Comparison of ENCODE assay signal across 1 cellular context in the genomic region with DNA sequence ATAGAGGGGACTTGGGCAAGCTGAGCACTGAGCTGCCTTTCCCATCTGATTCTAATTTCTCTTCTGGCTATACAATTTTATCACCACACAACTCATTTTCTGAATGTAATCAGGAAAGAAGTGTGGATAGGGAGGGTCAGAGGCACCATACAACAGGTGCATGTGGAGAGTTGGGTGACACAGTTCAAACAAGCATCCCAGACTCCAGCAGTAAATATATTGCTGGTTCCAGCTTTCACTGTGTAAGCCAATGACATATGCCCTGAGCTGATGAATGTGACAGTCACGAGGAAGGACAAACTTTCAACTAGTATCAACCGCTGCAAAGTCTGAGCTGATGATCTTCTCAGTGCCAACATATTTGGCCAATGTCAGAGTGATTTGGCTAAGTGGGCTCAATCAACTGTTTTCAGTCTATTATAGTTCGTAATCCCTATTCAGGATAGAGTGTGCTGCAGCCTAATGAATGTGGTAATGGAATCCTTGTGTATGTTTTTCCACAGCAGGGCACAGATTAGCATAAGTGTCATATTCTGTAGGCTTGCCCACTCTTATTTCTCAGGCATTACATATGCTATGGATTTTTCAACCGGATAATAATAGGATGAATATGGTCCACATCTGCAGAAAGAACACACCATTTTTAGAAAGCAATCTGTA.
TF ChIP-seq lines count a peak whose summit lies in the region.

No MANE protein-coding gene starts in this region.

TF ChIP-seq in HEK293, 187 proteins besides CTCF, POLR2A, EP300 and RAD21 (continued from another document):
- TF ChIP-seq ZNF433 (tag by site-specific recombination; IDR thresholded peaks at IDR 0.05; ENCODE audit: low read depth) = no peak
- TF ChIP-seq, protein P1, sequence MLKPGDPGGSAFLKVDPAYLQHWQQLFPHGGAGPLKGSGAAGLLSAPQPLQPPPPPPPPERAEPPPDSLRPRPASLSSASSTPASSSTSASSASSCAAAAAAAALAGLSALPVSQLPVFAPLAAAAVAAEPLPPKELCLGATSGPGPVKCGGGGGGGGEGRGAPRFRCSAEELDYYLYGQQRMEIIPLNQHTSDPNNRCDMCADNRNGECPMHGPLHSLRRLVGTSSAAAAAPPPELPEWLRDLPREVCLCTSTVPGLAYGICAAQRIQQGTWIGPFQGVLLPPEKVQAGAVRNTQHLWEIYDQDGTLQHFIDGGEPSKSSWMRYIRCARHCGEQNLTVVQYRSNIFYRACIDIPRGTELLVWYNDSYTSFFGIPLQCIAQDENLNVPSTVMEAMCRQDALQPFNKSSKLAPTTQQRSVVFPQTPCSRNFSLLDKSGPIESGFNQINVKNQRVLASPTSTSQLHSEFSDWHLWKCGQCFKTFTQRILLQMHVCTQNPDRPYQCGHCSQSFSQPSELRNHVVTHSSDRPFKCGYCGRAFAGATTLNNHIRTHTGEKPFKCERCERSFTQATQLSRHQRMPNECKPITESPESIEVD (tag by site-specific recombination; IDR thresholded peaks at IDR 0.05) = no peak
- peak; percentile 77; the same call in 1 of the 2 replicates for TF ChIP-seq SCRT1 (tag by site-specific recombination; IDR thresholded peaks at IDR 0.05; ENCODE audit: borderline replicate concordance)
